In genomic region chr5:172005708-172006377, GRCh38 we compare ENCODE assay signal across 8 cellular contexts. TPM values are rescaled to one million over a fixed set of nuclear protein-coding genes. Genes with fewer than 3 reads are reported as not detected.
A peak's percentile ranks its signal among the peaks of the same experiment; 100 is the strongest.
DNase-seq lines count a peak whose midpoint lies in the region; ATAC-seq and TF ChIP-seq lines count a peak whose summit lies in the region.

No MANE protein-coding gene starts in this region.

- H3K36me3 Mint-ChIP-seq in activated T-cell treated with anti-CD3 and anti-CD28 coated beads, Interleukin-2, amount 50 U/mL, for 24 hours (ENCODE audit: low read depth): peaks cover 44% of the 10 kb centered on the region
- H3K36me3 Mint-ChIP-seq in naive B cell: no peaks in the 10 kb centered on the region

- intact Hi-C loops in transverse colon (cut with DNase I; ENCODE audit: low total_unique reads): no loop called here

- no peaks in the 10 kb centered on the region for H4K20me1 ChIP-seq in KMS-11 (ENCODE audit: insufficient read depth)

- H3K27me3 Mint-ChIP-seq in activated T-cell treated with anti-CD3 and anti-CD28 coated beads, Interleukin-2, amount 50 U/mL, for 24 hours: no peaks in the 10 kb centered on the region
- no peaks in the 10 kb centered on the region for H3K27me3 Mint-ChIP-seq in naive B cell

- peak overlapping the region; percentile 94 for H3K27ac Mint-ChIP-seq in activated T-cell treated with anti-CD3 and anti-CD28 coated beads, Interleukin-2, amount 50 U/mL, for 24 hours
- H3K27ac Mint-ChIP-seq in naive B cell: peak overlapping the region; percentile 92 to 98 (median 97)

- WGBS in esophagus, 2 donors: 0% methylated on average over 37 to 38 of the region's 38 CpGs
- 0% methylated on average over 30 of the region's 38 CpGs; no CpG with 5 or more reads in 1 of the 2 donors for WGBS in transverse colon (ENCODE audit: low coverage in 1 of 2), 2 donors

- peak overlapping the region; percentile 71 for H3K27ac ChIP-seq in KMS-11
- peak overlapping the region; percentile 92 to 100 for H3K27ac ChIP-seq in esophagus (ENCODE audit: low read depth in 2 of 2, low read length in 1 of 2)
- peak overlapping the region; percentile 95 to 96 (median 96) for H3K27ac ChIP-seq in transverse colon

- H3K79me2 ChIP-seq in KMS-11 (ENCODE audit: insufficient read depth, low read depth): peaks cover 41% of the 10 kb centered on the region

- peak overlapping the region; percentile 87 for H3K9ac ChIP-seq in KMS-11

- H3K4me3 ChIP-seq in KMS-11 (IDR thresholded peaks at IDR 0.05; ENCODE audit: insufficient read depth, low read depth, low read length): no peak overlapping the region
- H3K4me3 ChIP-seq in esophagus (ENCODE audit: low read depth in 1 of 2, low read length in 2 of 2): peak overlapping the region; percentile 88 to 89
- peak overlapping the region; percentile 74 to 95 (median 87) for H3K4me3 ChIP-seq in transverse colon

- ATAC-seq in GM19452 (IDR thresholded peaks at IDR 0.05; ENCODE audit: unreplicated experiment): peak; percentile 0
- ATAC-seq in naive B cell (ENCODE audit: low read depth in 2 of 2): no peak

- no peaks in the 10 kb centered on the region for H3K36me3 ChIP-seq in KMS-11 (ENCODE audit: insufficient read depth)
- no peaks in the 10 kb centered on the region for H3K36me3 ChIP-seq in esophagus (ENCODE audit: control insufficient read depth in 2 of 2, insufficient read depth in 2 of 2, low read length in 1 of 2)
- no peaks in the 10 kb centered on the region for H3K36me3 ChIP-seq in transverse colon

- in situ Hi-C loops in transverse colon (cut with MboI; ENCODE audit: low pct_ligation_motif_present in 1 of 4, low pct_unique_long_range_greater_than_20kb in 1 of 4, low sequenced_read_pairs in 3 of 4): no loop called here

- H2AFZ ChIP-seq in KMS-11 (ENCODE audit: low read depth): peak overlapping the region; percentile 65

- DNase-seq in Ammon's horn (ENCODE audit: low spot score) (peak; percentile 18), naive B cell (no peak), transverse colon (peak; percentile 37), occipital lobe (lab: John Stamatoyannopoulos, UW) (no peak)
- peak; percentile 66 for DNase-seq in activated T-cell treated with anti-CD3 and anti-CD28 coated beads, Interleukin-2, amount 50 U/mL, for 24 hours

- H3K4me1 ChIP-seq in KMS-11 (ENCODE audit: low read depth, poor library complexity, severe bottlenecking) (peaks cover 21% of the 10 kb centered on the region), esophagus (ENCODE audit: control insufficient read depth in 2 of 2, insufficient read depth in 2 of 2, low read length in 1 of 2) (peaks cover 0 to 4% of the 10 kb centered on the region in 2 donors), transverse colon (peaks cover 17 to 53% (median 42%) of the 10 kb centered on the region in 4 donors)

- no peak for TF ChIP-seq CTCF in KMS-11 (conservative IDR thresholded peaks at IDR 0.05; ENCODE audit: low read depth, low read length)
- TF ChIP-seq CTCF in transverse colon (IDR thresholded peaks at IDR 0.05): no peak

- H3K4me1 Mint-ChIP-seq in activated T-cell treated with anti-CD3 and anti-CD28 coated beads, Interleukin-2, amount 50 U/mL, for 24 hours (ENCODE audit: low read depth): peaks cover 62% of the 10 kb centered on the region
- peaks cover 50 to 66% (median 58%) of the 10 kb centered on the region in 3 donors for H3K4me1 Mint-ChIP-seq in naive B cell

- no peaks in the 10 kb centered on the region for H3K9me3 ChIP-seq in esophagus (ENCODE audit: control insufficient read depth in 2 of 2, insufficient read depth in 1 of 2, low read depth in 1 of 2, low read length in 1 of 2)
- H3K9me3 ChIP-seq in transverse colon: no peaks in the 10 kb centered on the region

- H3K9me3 Mint-ChIP-seq in activated T-cell treated with anti-CD3 and anti-CD28 coated beads, Interleukin-2, amount 50 U/mL, for 24 hours: no peaks in the 10 kb centered on the region
- no peaks in the 10 kb centered on the region for H3K9me3 Mint-ChIP-seq in naive B cell

- no peak for TF ChIP-seq POLR2A in transverse colon (IDR thresholded peaks at IDR 0.05)

- H3K27me3 ChIP-seq in KMS-11 (ENCODE audit: insufficient read depth, low read depth): no peaks in the 10 kb centered on the region
- H3K27me3 ChIP-seq in esophagus (ENCODE audit: control insufficient read depth in 1 of 2, insufficient read depth in 2 of 2, low read length in 2 of 2): no peaks in the 10 kb centered on the region
- no peaks in the 10 kb centered on the region for H3K27me3 ChIP-seq in transverse colon

- peak overlapping the region; percentile 92 for H3K4me3 Mint-ChIP-seq in activated T-cell treated with anti-CD3 and anti-CD28 coated beads, Interleukin-2, amount 50 U/mL, for 24 hours
- H3K4me3 Mint-ChIP-seq in naive B cell: peak overlapping the region; percentile 76 to 98 (median 96)

- TF ChIP-seq EP300 in transverse colon (IDR thresholded peaks at IDR 0.05; ENCODE audit: low read depth): no peak

- H3K4me2 ChIP-seq in KMS-11: peak overlapping the region; percentile 94

RNA-seq across cellular contexts. Expression of gene FBXW11, which starts 0.6 kb away (rescaled TPM):
- 10 to 100 TPM in 1 of 2 donors, 1 to 10 TPM in 1; 8.9 to 17.4 TPM for polyA plus RNA-seq in esophagus
- polyA plus RNA-seq in naive B cell (ENCODE audit: low read depth in 6 of 6): 10 to 100 TPM; 35.9 to 48.0 (median 41.5) TPM
- 10 to 100 TPM; 22.8 to 44.8 (median 40.3) TPM for total RNA-seq in transverse colon
- total RNA-seq in occipital lobe: 162 TPM

Comparison
In these comparisons a context has a peak if more than half of its experiments do, and no peak if none do; other contexts are left out.
1. DNase-seq: peak in Ammon's horn (single experiment), activated T-cell treated with anti-CD3 and anti-CD28 coated beads, Interleukin-2, amount 50 U/mL, for 24 hours (single experiment) and transverse colon (single experiment); none in naive B cell (single experiment) and occipital lobe (single experiment).
2. Peak in every context shown above with its lines, with median percentiles within 50 percentile points of each other: H3K27ac ChIP-seq.